ENCODE assay signal across 10 cellular contexts in genomic region chr17:38672788-38673713, GRCh38. TPM values are rescaled to one million over a fixed set of nuclear protein-coding genes. Genes with fewer than 3 reads are reported as not detected.
DNase-seq lines count a peak whose midpoint lies in the region; ATAC-seq, FAIRE-seq and TF ChIP-seq lines count a peak whose summit lies in the region.
"Had no signal": no experiment of that assay in that cellular context is flagged by ENCODE, and none has a peak within 500 bp of the region (broad histone marks: within the 10 kb centered on the region; RNA-seq: fewer than 3 reads in every experiment).

No MANE protein-coding gene starts in this region.

- H3K9ac ChIP-seq in Loucy (ENCODE audit: low read depth, low read length, poor library complexity, severe bottlenecking) (no peak overlapping the region), neural cell (ENCODE audit: low read length) (no peak overlapping the region)

- no peak for FAIRE-seq in bronchial epithelial cell (lab: Jason Lieb, UNC)
- FAIRE-seq in HTR-8/SVneo (lab: Jason Lieb, UNC), result no peak

- no peaks in the 10 kb centered on the region for H3K36me3 ChIP-seq in CD4-positive, alpha-beta memory T cell (ENCODE audit: insufficient read depth, low read length)
- H3K36me3 ChIP-seq in Loucy (ENCODE audit: insufficient read depth, low read length) (no peaks in the 10 kb centered on the region), bronchial epithelial cell (ENCODE audit: control insufficient read depth, insufficient read depth, low read length) (no peaks in the 10 kb centered on the region), neural cell (ENCODE audit: insufficient read depth, low read length) (no peaks in the 10 kb centered on the region)
- H3K36me3 ChIP-seq: SJCRH30 had no signal

- CTCF ChIA-PET in CD4-positive, alpha-beta memory T cell (lab: Charles Lee; ENCODE audit: partially characterized antibody), result interaction anchor here (8.2 kb wide), 1 partner anchor 61 kb away, joined by 198 read pairs; the partner anchor contains the start of gene CISD3

- TF ChIP-seq EP300 in neural cell (conservative IDR thresholded peaks at IDR 0.05; ENCODE audit: poor library complexity, severe bottlenecking), result no peak

- H4K20me1 ChIP-seq in Loucy (ENCODE audit: insufficient read depth, low read length, poor library complexity, severe bottlenecking) (peaks cover 9% of the 10 kb centered on the region), neural cell (ENCODE audit: insufficient read depth) (no peaks in the 10 kb centered on the region)

- H3K4me3 Mint-ChIP-seq in CD4-positive, alpha-beta memory T cell, result peak overlapping the region in 7 of 8 donors; percentile 1 to 68 (median 63)

- no peak overlapping the region for H3K4me3 ChIP-seq in CD4-positive, alpha-beta memory T cell (ENCODE audit: low read length in 2 of 2)
- peak overlapping the region; percentile 91 for H3K4me3 ChIP-seq in Loucy (ENCODE audit: low read length, poor library complexity, severe bottlenecking)
- peak overlapping the region; percentile 53 for H3K4me3 ChIP-seq in bronchial epithelial cell (ENCODE audit: low read depth, low read length)
- peak overlapping the region; percentile 41 for H3K4me3 ChIP-seq in neural cell (ENCODE audit: low read length)
- H3K4me3 ChIP-seq: SJCRH30 had no signal

- no peaks in the 10 kb centered on the region for H3K9me3 Mint-ChIP-seq in CD4-positive, alpha-beta memory T cell

- peak overlapping the region; percentile 87 for H3K4me2 ChIP-seq in Loucy (ENCODE audit: low read depth, low read length, poor library complexity, severe bottlenecking)
- H3K4me2 ChIP-seq in neural cell (ENCODE audit: low read length), result no peak overlapping the region

- POLR2A ChIA-PET in CD4-positive, alpha-beta memory T cell (lab: Charles Lee; ENCODE audit: partially characterized antibody), result interaction anchor here (5.5 kb wide), 1 partner anchor 32 kb away, joined by 37 read pairs; the partner anchor contains the start of gene MLLT6

- H3K27me3 Mint-ChIP-seq in CD4-positive, alpha-beta memory T cell, result peaks cover 32 to 48% of the 10 kb centered on the region in 2 donors

- H3F3A ChIP-seq in Loucy (ENCODE audit: low read depth) (no peaks in the 10 kb centered on the region), neural cell (ENCODE audit: insufficient read depth, low read length, poor library complexity, severe bottlenecking) (no peaks in the 10 kb centered on the region)

- H3K9me2 ChIP-seq in Loucy (replicated peaks; ENCODE audit: low read depth, low read length) (no peaks in the 10 kb centered on the region), neural cell (ENCODE audit: insufficient read depth, low read length) (no peaks in the 10 kb centered on the region)

- H3K79me2 ChIP-seq in Loucy (ENCODE audit: insufficient read depth, low read length), result peaks cover 11% of the 10 kb centered on the region; the same call in 1 of the 2 replicates
- H3K79me2 ChIP-seq in neural cell (replicated peaks; ENCODE audit: insufficient read depth, low read length), result no peaks in the 10 kb centered on the region

- TF ChIP-seq CTCF in Loucy (conservative IDR thresholded peaks at IDR 0.05; ENCODE audit: low read length) (no peak), bronchial epithelial cell (IDR thresholded peaks at IDR 0.05; ENCODE audit: insufficient read depth, low read length, severe bottlenecking) (no peak), neural cell (IDR thresholded peaks at IDR 0.05; ENCODE audit: poor library complexity, severe bottlenecking) (no peak)

- DNase-seq in CD4-positive, alpha-beta memory T cell, result peak in 1 of 5 donors; percentile 15
- DNase-seq in bronchial epithelial cell (ENCODE audit: low read depth), result no peak
- no peak for DNase-seq in mesenteric fat pad (ENCODE audit: low spot score)
- no peak for DNase-seq in HTR-8/SVneo (ENCODE audit: insufficient read length, low spot score)
- no peak for DNase-seq in pons (ENCODE audit: low spot score)
- DNase-seq: GF-D8, SJCRH30 had no signal

- no peaks in the 10 kb centered on the region for H3K9me3 ChIP-seq in CD4-positive, alpha-beta memory T cell (ENCODE audit: control insufficient read depth in 1 of 2, low read length in 2 of 2)
- H3K9me3 ChIP-seq in Loucy (ENCODE audit: insufficient read depth, low read depth, low read length), result no peaks in the 10 kb centered on the region
- no peaks in the 10 kb centered on the region for H3K9me3 ChIP-seq in neural cell (ENCODE audit: low read length)
- H3K9me3 ChIP-seq: SJCRH30 had no signal

- TF ChIP-seq RAD21 in neural cell (conservative IDR thresholded peaks at IDR 0.05), result no peak

- ATAC-seq in HG03521 (IDR thresholded peaks at IDR 0.05; ENCODE audit: unreplicated experiment), result no peak

- H3K27ac ChIP-seq in CD4-positive, alpha-beta memory T cell (ENCODE audit: low read depth, low read length), result no peak overlapping the region
- no peak overlapping the region for H3K27ac ChIP-seq in neural cell (ENCODE audit: low read length)
- H3K27ac ChIP-seq: SJCRH30 had no signal

- H3K4me1 ChIP-seq in CD4-positive, alpha-beta memory T cell (ENCODE audit: insufficient read depth, low read length), result peaks cover 11% of the 10 kb centered on the region
- H3K4me1 ChIP-seq in Loucy (ENCODE audit: insufficient read depth, low read length, poor library complexity, severe bottlenecking), result peaks cover 14% of the 10 kb centered on the region

- H3K4me1 Mint-ChIP-seq in CD4-positive, alpha-beta memory T cell, result peaks cover 5 to 25% (median 11%) of the 10 kb centered on the region in 4 donors

- no peak overlapping the region for H3K27ac Mint-ChIP-seq in CD4-positive, alpha-beta memory T cell

- H3K36me3 Mint-ChIP-seq in CD4-positive, alpha-beta memory T cell, result no peaks in the 10 kb centered on the region

- H2AFZ ChIP-seq in Loucy (ENCODE audit: low read length) (no peak overlapping the region), neural cell (ENCODE audit: low read depth, low read length) (no peak overlapping the region)

- intact Hi-C loops in CD4-positive, alpha-beta memory T cell (cut with micrococcal nuclease), result no loop called here

- peaks cover 24% of the 10 kb centered on the region for H3K27me3 ChIP-seq in CD4-positive, alpha-beta memory T cell (ENCODE audit: insufficient read depth, low read length)
- H3K27me3 ChIP-seq in Loucy (ENCODE audit: insufficient read depth, low read length, poor library complexity, severe bottlenecking) (no peaks in the 10 kb centered on the region), bronchial epithelial cell (ENCODE audit: control insufficient read depth, insufficient read depth, low read length) (peaks cover 20% of the 10 kb centered on the region), neural cell (ENCODE audit: insufficient read depth, low read depth, low read length) (peaks cover 84% of the 10 kb centered on the region)

TF ChIP-seq in neural cell, 6 proteins besides CTCF, POLR2A, EP300 and RAD21:
- no peak for TF ChIP-seq SMC3 (conservative IDR thresholded peaks at IDR 0.05; ENCODE audit: poor library complexity)
- peak; percentile 76 for TF ChIP-seq EZH2 (IDR thresholded peaks at IDR 0.05; ENCODE audit: borderline replicate concordance, insufficient read depth, low read length, poor library complexity, severe bottlenecking)

RNA-seq across cellular contexts. Expression of gene EPOP, which starts 1.7 kb away (rescaled TPM):
- under 1 TPM; 0.09 to 0.25 TPM for total RNA-seq in CD4-positive, alpha-beta memory T cell
- polyA plus RNA-seq in CD4-positive, alpha-beta memory T cell, result not detected
- total RNA-seq in bronchial epithelial cell (2.4 and 4.2 TPM in 2 replicates), mesenteric fat pad (2.5 TPM)
- 1.1 and 1.5 TPM in 2 replicates for polyA plus RNA-seq in neural cell
- 2.2 and 2.3 TPM in 2 replicates for polyA minus RNA-seq in neural cell

RNA-seq across cellular contexts. Expression of gene MLLT6, which starts 32.0 kb away (rescaled TPM):
- 100 to 1,000 TPM; 493 to 505 TPM for total RNA-seq in CD4-positive, alpha-beta memory T cell
- 10 to 100 TPM in 1 of 2 donors, 1 to 10 TPM in 1; 3.0 to 14.1 TPM for polyA plus RNA-seq in CD4-positive, alpha-beta memory T cell
- 10.8 and 14.2 TPM in 2 replicates for total RNA-seq in bronchial epithelial cell
- 19.7 and 26.0 TPM in 2 replicates for polyA plus RNA-seq in neural cell
- 44.8 and 47.6 TPM in 2 replicates for polyA minus RNA-seq in neural cell
- 77.0 TPM for total RNA-seq in mesenteric fat pad

RNA-seq across cellular contexts. Expression of gene CISD3, which starts 57.1 kb away (rescaled TPM):
- 10 to 100 TPM; 12.5 to 13.5 TPM for total RNA-seq in CD4-positive, alpha-beta memory T cell
- polyA plus RNA-seq in CD4-positive, alpha-beta memory T cell, result 10 to 100 TPM; 55.3 to 57.6 TPM
- total RNA-seq in bronchial epithelial cell (2.9 and 4.4 TPM in 2 replicates), mesenteric fat pad (44.6 TPM)
- 0.48 and 1.2 TPM in 2 replicates for polyA plus RNA-seq in neural cell
- polyA minus RNA-seq in neural cell, result 0.73 and 1.6 TPM in 2 replicates

Comparison
In these comparisons a context has a peak if more than half of its experiments do, and no peak if none do; other contexts are left out.
1. H3K4me3 ChIP-seq: peak in Loucy (single experiment), bronchial epithelial cell (single experiment) and neural cell (single experiment); none in CD4-positive, alpha-beta memory T cell (0 of 2).